Comparison of ENCODE assay signal across 29 cellular contexts in genomic region chr5:74772359-74772758, GRCh38. TPM values are rescaled to one million over a fixed set of nuclear protein-coding genes. Genes with fewer than 3 reads are reported as not detected.
DNase-seq lines count a peak whose midpoint lies in the region; ATAC-seq and TF ChIP-seq lines count a peak whose summit lies in the region.
"Had no signal": no experiment of that assay in that cellular context is flagged by ENCODE, and none has a peak within 500 bp of the region (broad histone marks: within the 10 kb centered on the region; RNA-seq: fewer than 3 reads in every experiment).

No MANE protein-coding gene starts in this region.

- H3K9me3 ChIP-seq in right lobe of liver (no peaks in the 10 kb centered on the region), transverse colon (no peaks in the 10 kb centered on the region)
- H3K9me3 ChIP-seq: adrenal gland, SJCRH30, thoracic aorta had no signal

- H3K27me3 Mint-ChIP-seq in naive thymus-derived CD8-positive, alpha-beta T cell: no peaks in the 10 kb centered on the region
- H3K27me3 Mint-ChIP-seq: stimulated activated memory B cell treated with anti-CD40 and anti-IgM and Interleukin-4, amounts not matched to agents 10 μg/mL and 1 μg/mL and 100 μg/mL, for 72 hours; T-cell had no signal

- no peak overlapping the region for H3K4me3 Mint-ChIP-seq in naive thymus-derived CD8-positive, alpha-beta T cell
- H3K4me3 Mint-ChIP-seq: H9; stimulated activated memory B cell treated with anti-CD40 and anti-IgM and Interleukin-4, amounts not matched to agents 10 μg/mL and 1 μg/mL and 100 μg/mL, for 72 hours; T-cell had no signal

- H3K36me3 Mint-ChIP-seq in naive thymus-derived CD8-positive, alpha-beta T cell: peaks cover 0 to 69% (median 11%) of the 10 kb centered on the region in 3 donors

- H3K27ac Mint-ChIP-seq in naive thymus-derived CD8-positive, alpha-beta T cell: peak overlapping the region in 1 of 10 donors; percentile 52
- H3K27ac Mint-ChIP-seq: stimulated activated memory B cell treated with anti-CD40 and anti-IgM and Interleukin-4, amounts not matched to agents 10 μg/mL and 1 μg/mL and 100 μg/mL, for 72 hours had no signal

- no peaks in the 10 kb centered on the region for H3K9me3 Mint-ChIP-seq in naive thymus-derived CD8-positive, alpha-beta T cell
- H3K9me3 Mint-ChIP-seq: H9; stimulated activated memory B cell treated with anti-CD40 and anti-IgM and Interleukin-4, amounts not matched to agents 10 μg/mL and 1 μg/mL and 100 μg/mL, for 72 hours; T-cell had no signal

- POLR2A ChIA-PET in naive thymus-derived CD8-positive, alpha-beta T cell (lab: Charles Lee): no interaction called here

- DNase-seq in NOMO-1 (lab: John Stamatoyannopoulos, UW; ENCODE audit: unreplicated experiment in 2 of 2) (peak; percentile 12 to 15), NOMO-1 treated with dmso at 0.1 percent for 144 hours (lab: John Stamatoyannopoulos, UW; ENCODE audit: unreplicated experiment) (no peak), choroid plexus epithelial cell (ENCODE audit: low read depth) (peak; percentile 7), right lobe of liver (no peak), NCI-H524 (lab: John Stamatoyannopoulos, UW) (no peak), transverse colon (no peak)
- no peak for DNase-seq in naive thymus-derived CD8-positive, alpha-beta T cell
- DNase-seq: 8988T; activated CD4-positive, alpha-beta T cell treated with anti-CD3 and anti-CD28 coated beads for 4 hours; adrenal gland; dermis blood vessel endothelial cell; DMS53; foreskin melanocyte; GF-D8; H9; hippocampal formation; mammary epithelial cell; NCI-H1092 treated with DMSO at 0.1 percent for 48 hours; NCI-H1930; NCI-H345; NCI-H82; PC-3; SJCRH30; T-cell had no signal

- in situ Hi-C loops in transverse colon (cut with MboI; ENCODE audit: low pct_ligation_motif_present in 1 of 4, low pct_unique_long_range_greater_than_20kb in 1 of 4, low sequenced_read_pairs in 3 of 4): no loop called here

- TF ChIP-seq POLR2A in right lobe of liver (IDR thresholded peaks at IDR 0.05): no peak
- no peak for TF ChIP-seq POLR2A in transverse colon (IDR thresholded peaks at IDR 0.05)

- H3K27me3 ChIP-seq in right lobe of liver: no peaks in the 10 kb centered on the region
- no peaks in the 10 kb centered on the region for H3K27me3 ChIP-seq in transverse colon
- H3K27me3 ChIP-seq: adrenal gland, SJCRH30 had no signal

- TF ChIP-seq EP300 in Ishikawa (IDR thresholded peaks at IDR 0.05; ENCODE audit: borderline replicate concordance) (no peak), transverse colon (IDR thresholded peaks at IDR 0.05; ENCODE audit: low read depth) (no peak)

- TF ChIP-seq RAD21 in Ishikawa (IDR thresholded peaks at IDR 0.05; ENCODE audit: low read depth): no peak

- H3K36me3 ChIP-seq in right lobe of liver (peaks cover 5 to 81% (median 21%) of the 10 kb centered on the region in 4 donors), transverse colon (peaks cover 0 to 67% (median 26%) of the 10 kb centered on the region in 4 donors)

- H3K27ac ChIP-seq in right lobe of liver: no peak overlapping the region
- H3K27ac ChIP-seq in transverse colon: no peak overlapping the region
- H3K27ac ChIP-seq: adrenal gland, KMS-11, SJCRH30, thoracic aorta had no signal

- intact Hi-C loops in right lobe of liver (cut with DNase I): no loop called here
- intact Hi-C loops in transverse colon (cut with DNase I; ENCODE audit: low total_unique reads): no loop called here

- no peak overlapping the region for H3K4me3 ChIP-seq in choroid plexus epithelial cell (ENCODE audit: low read depth, low read length)
- H3K4me3 ChIP-seq in right lobe of liver: no peak overlapping the region
- H3K4me3 ChIP-seq in transverse colon: no peak overlapping the region
- H3K4me3 ChIP-seq: adrenal gland, SJCRH30, smooth muscle cell, thoracic aorta had no signal

- H3K4me1 ChIP-seq in right lobe of liver: peaks cover 0 to 19% (median 4%) of the 10 kb centered on the region in 4 donors
- peaks cover 4 to 11% (median 8%) of the 10 kb centered on the region in 4 donors for H3K4me1 ChIP-seq in transverse colon

- ATAC-seq in right lobe of liver: peak; percentile 33 to 89 (median 74)
- ATAC-seq in naive thymus-derived CD8-positive, alpha-beta T cell: no peak
- ATAC-seq: PC-3; stimulated activated memory B cell treated with anti-CD40 and anti-IgM and Interleukin-4, amounts not matched to agents 10 μg/mL and 1 μg/mL and 100 μg/mL, for 72 hours; T-cell had no signal

- no peak for TF ChIP-seq CTCF in choroid plexus epithelial cell (conservative IDR thresholded peaks at IDR 0.05; ENCODE audit: low read depth, low read length)
- TF ChIP-seq CTCF in right lobe of liver (IDR thresholded peaks at IDR 0.05): no peak
- TF ChIP-seq CTCF in transverse colon (IDR thresholded peaks at IDR 0.05): no peak

- peaks cover 0 to 17% (median 12%) of the 10 kb centered on the region in 4 donors for H3K4me1 Mint-ChIP-seq in naive thymus-derived CD8-positive, alpha-beta T cell

- 56% methylated on average over 7 of the region's 7 CpGs for WGBS in right lobe of liver (ENCODE audit: insufficient coverage, low coverage, low lambda C conversion rate, missing lambda C conversion rate)
- 81 to 89% methylated on average over 2 to 7 of the region's 7 CpGs for WGBS in transverse colon (ENCODE audit: low coverage in 1 of 2), 2 donors

TF ChIP-seq in Ishikawa, 13 proteins besides CTCF, POLR2A, EP300 and RAD21:
- TF ChIP-seq, protein P1, sequence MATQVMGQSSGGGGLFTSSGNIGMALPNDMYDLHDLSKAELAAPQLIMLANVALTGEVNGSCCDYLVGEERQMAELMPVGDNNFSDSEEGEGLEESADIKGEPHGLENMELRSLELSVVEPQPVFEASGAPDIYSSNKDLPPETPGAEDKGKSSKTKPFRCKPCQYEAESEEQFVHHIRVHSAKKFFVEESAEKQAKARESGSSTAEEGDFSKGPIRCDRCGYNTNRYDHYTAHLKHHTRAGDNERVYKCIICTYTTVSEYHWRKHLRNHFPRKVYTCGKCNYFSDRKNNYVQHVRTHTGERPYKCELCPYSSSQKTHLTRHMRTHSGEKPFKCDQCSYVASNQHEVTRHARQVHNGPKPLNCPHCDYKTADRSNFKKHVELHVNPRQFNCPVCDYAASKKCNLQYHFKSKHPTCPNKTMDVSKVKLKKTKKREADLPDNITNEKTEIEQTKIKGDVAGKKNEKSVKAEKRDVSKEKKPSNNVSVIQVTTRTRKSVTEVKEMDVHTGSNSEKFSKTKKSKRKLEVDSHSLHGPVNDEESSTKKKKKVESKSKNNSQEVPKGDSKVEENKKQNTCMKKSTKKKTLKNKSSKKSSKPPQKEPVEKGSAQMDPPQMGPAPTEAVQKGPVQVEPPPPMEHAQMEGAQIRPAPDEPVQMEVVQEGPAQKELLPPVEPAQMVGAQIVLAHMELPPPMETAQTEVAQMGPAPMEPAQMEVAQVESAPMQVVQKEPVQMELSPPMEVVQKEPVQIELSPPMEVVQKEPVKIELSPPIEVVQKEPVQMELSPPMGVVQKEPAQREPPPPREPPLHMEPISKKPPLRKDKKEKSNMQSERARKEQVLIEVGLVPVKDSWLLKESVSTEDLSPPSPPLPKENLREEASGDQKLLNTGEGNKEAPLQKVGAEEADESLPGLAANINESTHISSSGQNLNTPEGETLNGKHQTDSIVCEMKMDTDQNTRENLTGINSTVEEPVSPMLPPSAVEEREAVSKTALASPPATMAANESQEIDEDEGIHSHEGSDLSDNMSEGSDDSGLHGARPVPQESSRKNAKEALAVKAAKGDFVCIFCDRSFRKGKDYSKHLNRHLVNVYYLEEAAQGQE (IDR thresholded peaks at IDR 0.05; ENCODE audit: low read depth): no peak
- TF ChIP-seq CREB1 (IDR thresholded peaks at IDR 0.05; ENCODE audit: low read depth) (no peak), CEBPB (IDR thresholded peaks at IDR 0.05) (0 out of 2 replicates have a peak, but pooled peaks have one; percentile 5), ZBTB7A (IDR thresholded peaks at IDR 0.05; ENCODE audit: low read depth) (no peak), NFIC (IDR thresholded peaks at IDR 0.05) (no peak)

RNA-seq across cellular contexts. Expression of gene NSA2, which starts 5.3 kb away (rescaled TPM):
- 10 to 100 TPM; 19.0 to 66.3 (median 26.1) TPM for total RNA-seq in right lobe of liver
- 10 to 100 TPM; 24.7 to 88.0 (median 37.4) TPM for total RNA-seq in transverse colon
- total RNA-seq in naive thymus-derived CD8-positive, alpha-beta T cell: 100 to 1,000 TPM; 203 to 204 TPM
- polyA plus RNA-seq in naive thymus-derived CD8-positive, alpha-beta T cell: 10 to 100 TPM; 52.6 to 84.6 (median 68.8) TPM

RNA-seq across cellular contexts. Expression of gene GFM2, which starts 5.4 kb away (rescaled TPM):
- total RNA-seq in right lobe of liver: 10 to 100 TPM; 16.5 to 35.0 (median 29.7) TPM
- total RNA-seq in transverse colon: 10 to 100 TPM; 19.3 to 27.0 (median 24.7) TPM
- 10 to 100 TPM; 21.4 to 25.5 TPM for total RNA-seq in naive thymus-derived CD8-positive, alpha-beta T cell
- 10 to 100 TPM in 1 of 3 donors, 1 to 10 TPM in 2; 4.5 to 11.4 (median 5.1) TPM for polyA plus RNA-seq in naive thymus-derived CD8-positive, alpha-beta T cell

Comparison
In these comparisons a context has a peak if more than half of its experiments do, and no peak if none do; other contexts are left out.
1. DNase-seq: peak in NOMO-1 (2 of 2) and choroid plexus epithelial cell (single experiment); none in NOMO-1 treated with dmso at 0.1 percent for 144 hours (single experiment), right lobe of liver (0 of 3), NCI-H524 (0 of 2), transverse colon (single experiment) and naive thymus-derived CD8-positive, alpha-beta T cell (0 of 10).
2. ATAC-seq: peak in right lobe of liver (4 of 4); none in naive thymus-derived CD8-positive, alpha-beta T cell (0 of 2).